Comparison of ENCODE assay signal across 19 cellular contexts in the genomic region with DNA sequence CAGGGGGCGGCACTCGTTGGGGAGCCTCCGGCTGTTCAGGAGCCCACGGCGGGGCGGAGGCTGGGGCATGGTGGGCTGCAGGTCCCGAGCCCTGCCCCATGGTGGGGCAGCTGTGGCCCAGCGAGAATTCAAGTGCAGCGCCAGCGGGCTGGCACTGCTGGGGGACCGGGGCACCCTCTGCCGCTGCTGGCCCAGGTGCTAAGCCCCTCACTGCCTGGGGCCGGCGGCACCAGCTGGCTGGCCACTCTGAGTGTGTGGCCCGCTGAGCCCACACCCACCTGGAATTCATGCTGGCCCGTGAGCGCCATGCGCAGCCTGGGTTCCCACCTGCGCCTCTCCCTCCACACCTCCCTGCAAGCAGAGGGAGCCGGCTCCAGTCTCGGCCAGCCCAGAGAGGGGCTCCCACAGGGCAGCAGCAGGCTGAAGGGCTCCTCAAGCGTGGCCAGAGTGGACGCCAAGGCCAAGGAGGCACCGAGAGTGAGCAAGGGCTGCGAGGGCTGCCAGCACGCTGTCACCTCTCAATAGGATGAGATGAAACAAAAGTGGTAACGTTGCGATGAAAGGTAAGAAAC.
DNase-seq lines count a peak whose midpoint lies in the region; ATAC-seq and TF ChIP-seq lines count a peak whose summit lies in the region.
"Had no signal": no experiment of that assay in that cellular context is flagged by ENCODE, and none has a peak within 500 bp of the region (broad histone marks: within the 10 kb centered on the region; RNA-seq: fewer than 3 reads in every experiment).

No MANE protein-coding gene starts in this region.

- H3K27me3 ChIP-seq in upper lobe of right lung (no peaks in the 10 kb centered on the region), testis (no peaks in the 10 kb centered on the region)
- H3K27me3 ChIP-seq: BLaER1 treated with 17β-estradiol and CSF1 and Interleukin-3, amounts not matched to agents 10 nM and 100 nM had no signal

- ATAC-seq in upper lobe of right lung (peak; percentile 17), HG02588 (IDR thresholded peaks at IDR 0.05; ENCODE audit: unreplicated experiment) (no peak)
- ATAC-seq: A549; CD8-positive, alpha-beta T cell had no signal

- H3K9me3 ChIP-seq in upper lobe of right lung: no peaks in the 10 kb centered on the region
- no peaks in the 10 kb centered on the region for H3K9me3 ChIP-seq in testis
- H3K9me3 ChIP-seq: A549, Caco-2 had no signal

- H3K27ac ChIP-seq in upper lobe of right lung (no peak overlapping the region), testis (no peak overlapping the region)
- H3K27ac ChIP-seq: 22Rv1; A549; BLaER1 treated with 17β-estradiol and CSF1 and Interleukin-3, amounts not matched to agents 10 nM and 100 nM; C4-2B had no signal

- no peaks in the 10 kb centered on the region for H3K4me1 ChIP-seq in upper lobe of right lung
- no peaks in the 10 kb centered on the region for H3K4me1 ChIP-seq in testis
- H3K4me1 ChIP-seq: A549; BLaER1 treated with 17β-estradiol and CSF1 and Interleukin-3, amounts not matched to agents 10 nM and 100 nM; Caco-2 had no signal

- TF ChIP-seq POLR2A in testis (IDR thresholded peaks at IDR 0.05): no peak

- H3K4me3 Mint-ChIP-seq in activated CD4-positive, alpha-beta T cell treated with anti-CD3 and anti-CD28 coated beads, Interleukin-2, amount 10 ng/mL, durations not matched to agents 7 days and 5 days: no peak overlapping the region
- no peak overlapping the region for H3K4me3 Mint-ChIP-seq in endothelial cell (ENCODE audit: unreplicated experiment)
- H3K4me3 Mint-ChIP-seq in nephron progenitor cell: no peak overlapping the region
- H3K4me3 Mint-ChIP-seq: B cell; CD4-positive, alpha-beta T cell; CD8-positive, alpha-beta T cell had no signal

- POLR2A ChIA-PET in activated CD4-positive, alpha-beta T cell treated with anti-CD3 and anti-CD28 coated beads, Interleukin-2, amount 10 ng/mL, durations not matched to agents 7 days and 5 days (lab: Charles Lee): no interaction called here

- no peak for DNase-seq in activated CD4-positive, alpha-beta T cell treated with anti-CD3 and anti-CD28 coated beads, Interleukin-2, amount 10 ng/mL, durations not matched to agents 7 days and 5 days
- DNase-seq in activated CD4-positive, alpha-beta T cell treated with anti-CD3 and anti-CD28 coated beads for 48 hours: no peak
- no peak for DNase-seq in endothelial cell (ENCODE audit: low spot score)
- DNase-seq in nephron progenitor cell: no peak
- DNase-seq in upper lobe of right lung: no peak
- no peak for DNase-seq in testis
- DNase-seq: AML-193; Caco-2; Calu3; CD4-positive, alpha-beta T cell; CD8-positive, alpha-beta T cell; DMS79 treated with DMSO at 0.1 percent for 48 hours; GF-D8 had no signal

- intact Hi-C loops in upper lobe of right lung (cut with DNase I): no loop called here
- intact Hi-C loops in testis (cut with DNase I; ENCODE audit: low total_unique reads): no loop called here

- no peak overlapping the region for H3K4me3 ChIP-seq in upper lobe of right lung
- no peak overlapping the region for H3K4me3 ChIP-seq in testis
- H3K4me3 ChIP-seq: A549; BLaER1 treated with 17β-estradiol and CSF1 and Interleukin-3, amounts not matched to agents 10 nM and 100 nM had no signal

- CTCF ChIA-PET in activated CD4-positive, alpha-beta T cell treated with anti-CD3 and anti-CD28 coated beads, Interleukin-2, amount 10 ng/mL, durations not matched to agents 7 days and 5 days (lab: Charles Lee): interaction anchor here (1.1 kb wide), 1 partner anchor 41 kb away, joined by 3 read pairs; no protein-coding TSS in a partner anchor

- 77 to 82% methylated on average over 14 to 28 of the region's 28 CpGs for WGBS in testis, 2 donors

- H3K27me3 Mint-ChIP-seq in activated CD4-positive, alpha-beta T cell treated with anti-CD3 and anti-CD28 coated beads, Interleukin-2, amount 10 ng/mL, durations not matched to agents 7 days and 5 days: no peaks in the 10 kb centered on the region
- H3K27me3 Mint-ChIP-seq in endothelial cell (ENCODE audit: unreplicated experiment) (no peaks in the 10 kb centered on the region), nephron progenitor cell (ENCODE audit: low read depth, poor library complexity) (no peaks in the 10 kb centered on the region)
- H3K27me3 Mint-ChIP-seq: B cell; CD4-positive, alpha-beta T cell had no signal

- H3K36me3 Mint-ChIP-seq in activated CD4-positive, alpha-beta T cell treated with anti-CD3 and anti-CD28 coated beads, Interleukin-2, amount 10 ng/mL, durations not matched to agents 7 days and 5 days (ENCODE audit: low read depth): no peaks in the 10 kb centered on the region
- H3K36me3 Mint-ChIP-seq in endothelial cell (ENCODE audit: low read depth, unreplicated experiment): no peaks in the 10 kb centered on the region
- no peaks in the 10 kb centered on the region for H3K36me3 Mint-ChIP-seq in nephron progenitor cell (ENCODE audit: low read depth)
- H3K36me3 Mint-ChIP-seq: CD8-positive, alpha-beta T cell had no signal

- peaks cover 7% of the 10 kb centered on the region for H3K9me3 Mint-ChIP-seq in activated CD4-positive, alpha-beta T cell treated with anti-CD3 and anti-CD28 coated beads, Interleukin-2, amount 10 ng/mL, durations not matched to agents 7 days and 5 days
- H3K9me3 Mint-ChIP-seq in endothelial cell (ENCODE audit: unreplicated experiment) (no peaks in the 10 kb centered on the region), nephron progenitor cell (peaks cover 22% of the 10 kb centered on the region)

- peak overlapping the region; percentile 62 for H3K27ac Mint-ChIP-seq in activated CD4-positive, alpha-beta T cell treated with anti-CD3 and anti-CD28 coated beads, Interleukin-2, amount 10 ng/mL, durations not matched to agents 7 days and 5 days
- H3K27ac Mint-ChIP-seq in endothelial cell (ENCODE audit: unreplicated experiment): peak overlapping the region; percentile 20
- peak overlapping the region; percentile 17 for H3K27ac Mint-ChIP-seq in nephron progenitor cell
- H3K27ac Mint-ChIP-seq: B cell; CD4-positive, alpha-beta T cell; CD8-positive, alpha-beta T cell had no signal

- H3K4me1 Mint-ChIP-seq in activated CD4-positive, alpha-beta T cell treated with anti-CD3 and anti-CD28 coated beads, Interleukin-2, amount 10 ng/mL, durations not matched to agents 7 days and 5 days: no peaks in the 10 kb centered on the region
- H3K4me1 Mint-ChIP-seq in endothelial cell (ENCODE audit: unreplicated experiment) (no peaks in the 10 kb centered on the region), nephron progenitor cell (no peaks in the 10 kb centered on the region)
- H3K4me1 Mint-ChIP-seq: B cell had no signal

- no peak for TF ChIP-seq CTCF in endothelial cell (IDR thresholded peaks at IDR 0.05; ENCODE audit: unreplicated experiment)
- no peak for TF ChIP-seq CTCF in nephron progenitor cell (IDR thresholded peaks at IDR 0.05)
- no peak for TF ChIP-seq CTCF in upper lobe of right lung (IDR thresholded peaks at IDR 0.05)
- no peak for TF ChIP-seq CTCF in testis (IDR thresholded peaks at IDR 0.05)

- H3K36me3 ChIP-seq in upper lobe of right lung: no peaks in the 10 kb centered on the region
- H3K36me3 ChIP-seq in testis (ENCODE audit: low read depth, missing control alignments): no peaks in the 10 kb centered on the region
- H3K36me3 ChIP-seq: BLaER1 treated with 17β-estradiol and CSF1 and Interleukin-3, amounts not matched to agents 10 nM and 100 nM had no signal
